Comparison of ENCODE assay signal across 8 cellular contexts in the genomic region with DNA sequence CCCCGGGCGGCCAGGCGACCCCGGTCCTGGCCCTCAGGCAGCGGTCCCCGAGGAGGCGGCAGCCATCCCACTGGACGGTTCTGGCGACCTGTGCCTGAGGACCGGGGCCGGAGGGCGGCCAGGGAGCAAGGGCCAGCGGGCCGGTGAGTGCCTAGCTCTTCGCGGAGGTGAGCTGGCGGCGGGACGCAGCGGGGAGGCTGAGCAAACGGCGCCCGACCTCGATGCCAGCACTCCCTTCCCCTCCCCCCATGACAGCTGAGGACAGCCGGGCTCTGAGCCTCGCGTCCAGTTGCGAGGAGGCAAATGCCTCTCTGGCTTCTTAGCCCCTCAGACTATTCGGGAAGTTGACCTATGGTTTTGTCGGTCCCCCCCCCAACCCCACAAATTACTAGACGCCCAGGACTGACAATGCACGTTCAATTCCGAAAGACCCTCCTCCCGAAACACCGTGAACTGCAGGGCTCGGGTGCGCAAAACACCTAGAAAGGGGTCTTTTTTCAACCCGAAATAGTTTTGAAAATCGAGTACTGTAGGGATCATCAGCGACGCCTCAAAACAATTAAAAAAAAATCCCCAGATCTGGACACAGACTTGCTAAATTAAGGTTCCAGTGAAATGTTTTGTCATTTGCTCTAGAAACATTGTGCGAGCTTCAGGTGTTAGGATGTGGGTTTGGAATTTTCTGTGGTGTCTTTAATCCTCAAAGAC. TPM values are rescaled to one million over a fixed set of nuclear protein-coding genes. Genes with fewer than 3 reads are reported as not detected.
DNase-seq lines count a peak whose midpoint lies in the region; ATAC-seq lines count a peak whose summit lies in the region.

No MANE protein-coding gene starts in this region.

- H3K36me3 Mint-ChIP-seq in T-helper 17 cell (ENCODE audit: low read depth) = peaks cover 2% of the 10 kb centered on the region
- H3K36me3 Mint-ChIP-seq in stimulated activated effector memory CD8-positive, alpha-beta T cell treated with anti-CD3 and anti-CD28 coated beads, Interleukin-12 subunit alpha, Interleukin-12 subunit beta, amount 100 ng/mL, for 72 hours = peaks cover 6% of the 10 kb centered on the region

- peak; percentile 50 for ATAC-seq in HG02571 (IDR thresholded peaks at IDR 0.05; ENCODE audit: unreplicated experiment)
- ATAC-seq in T-helper 17 cell = peak; percentile 33
- peak; percentile 85 for ATAC-seq in left colon
- peak; percentile 61 for ATAC-seq in stimulated activated effector memory CD8-positive, alpha-beta T cell treated with anti-CD3 and anti-CD28 coated beads, Interleukin-12 subunit alpha, Interleukin-12 subunit beta, amount 100 ng/mL, for 72 hours

- intact Hi-C loops in left colon (cut with DNase I, micrococcal nuclease) = no loop called here

- DNase-seq in activated T-cell treated with anti-CD3 and anti-CD28 coated beads for 48 hours (ENCODE audit: low read depth) = peak; percentile 20
- DNase-seq in activated T-cell treated with anti-CD3 and anti-CD28 coated beads for 4 hours = no peak
- DNase-seq in NCI-H1092 (lab: John Stamatoyannopoulos, UW) = peak; percentile 56
- DNase-seq in T-helper 17 cell = peak in 1 of 3 donors; percentile 5
- peak; percentile 69 to 78 for DNase-seq in left colon
- peak; percentile 15 to 58 for DNase-seq in stimulated activated effector memory CD8-positive, alpha-beta T cell treated with anti-CD3 and anti-CD28 coated beads, Interleukin-12 subunit alpha, Interleukin-12 subunit beta, amount 100 ng/mL, for 72 hours (ENCODE audit: low spot score in 2 of 2)

- H3K9me3 Mint-ChIP-seq in stimulated activated effector memory CD8-positive, alpha-beta T cell treated with anti-CD3 and anti-CD28 coated beads, Interleukin-12 subunit alpha, Interleukin-12 subunit beta, amount 100 ng/mL, for 72 hours = no peaks in the 10 kb centered on the region

- peaks cover 22% of the 10 kb centered on the region for H3K4me1 Mint-ChIP-seq in T-helper 17 cell
- peaks cover 21% of the 10 kb centered on the region for H3K4me1 Mint-ChIP-seq in stimulated activated effector memory CD8-positive, alpha-beta T cell treated with anti-CD3 and anti-CD28 coated beads, Interleukin-12 subunit alpha, Interleukin-12 subunit beta, amount 100 ng/mL, for 72 hours

- H3K9me3 ChIP-seq in T-helper 17 cell (ENCODE audit: control insufficient read depth, low read length, poor library complexity, severe bottlenecking) = no peaks in the 10 kb centered on the region

- H3K27me3 Mint-ChIP-seq in T-helper 17 cell = peaks cover 8% of the 10 kb centered on the region

- peak overlapping the region; percentile 73 for H3K27ac ChIP-seq in cingulate gyrus (ENCODE audit: low read depth, low read length)

- peak overlapping the region; percentile 85 for H3K4me3 Mint-ChIP-seq in T-helper 17 cell
- H3K4me3 Mint-ChIP-seq in stimulated activated effector memory CD8-positive, alpha-beta T cell treated with anti-CD3 and anti-CD28 coated beads, Interleukin-12 subunit alpha, Interleukin-12 subunit beta, amount 100 ng/mL, for 72 hours = peak overlapping the region; percentile 77

- H3K27ac Mint-ChIP-seq in T-helper 17 cell = peak overlapping the region; percentile 84
- H3K27ac Mint-ChIP-seq in stimulated activated effector memory CD8-positive, alpha-beta T cell treated with anti-CD3 and anti-CD28 coated beads, Interleukin-12 subunit alpha, Interleukin-12 subunit beta, amount 100 ng/mL, for 72 hours = peak overlapping the region; percentile 69

RNA-seq across cellular contexts. Expression of gene CDKN2C, which starts 8.3 kb away (rescaled TPM):
- 1 to 10 TPM; 7.7 to 8.2 TPM for total RNA-seq in T-helper 17 cell
- 1 to 10 TPM; 5.8 to 6.4 TPM for total RNA-seq in left colon

RNA-seq across cellular contexts. Expression of gene FAF1, which starts 18.2 kb away (rescaled TPM):
- total RNA-seq in T-helper 17 cell (10 to 100 TPM; 45.8 to 50.1 TPM), left colon (10 to 100 TPM; 48.8 to 52.6 TPM)

Comparison
In these comparisons a context has a peak if more than half of its experiments do, and no peak if none do; other contexts are left out.
1. ATAC-seq: peak in every context shown above with its lines; median percentile 85 in left colon; 61 in stimulated activated effector memory CD8-positive, alpha-beta T cell treated with anti-CD3 and anti-CD28 coated beads, Interleukin-12 subunit alpha, Interleukin-12 subunit beta, amount 100 ng/mL, for 72 hours; 50 in HG02571; 33 in T-helper 17 cell.